ENCODE assay signal across 9 cellular contexts in the genomic region with DNA sequence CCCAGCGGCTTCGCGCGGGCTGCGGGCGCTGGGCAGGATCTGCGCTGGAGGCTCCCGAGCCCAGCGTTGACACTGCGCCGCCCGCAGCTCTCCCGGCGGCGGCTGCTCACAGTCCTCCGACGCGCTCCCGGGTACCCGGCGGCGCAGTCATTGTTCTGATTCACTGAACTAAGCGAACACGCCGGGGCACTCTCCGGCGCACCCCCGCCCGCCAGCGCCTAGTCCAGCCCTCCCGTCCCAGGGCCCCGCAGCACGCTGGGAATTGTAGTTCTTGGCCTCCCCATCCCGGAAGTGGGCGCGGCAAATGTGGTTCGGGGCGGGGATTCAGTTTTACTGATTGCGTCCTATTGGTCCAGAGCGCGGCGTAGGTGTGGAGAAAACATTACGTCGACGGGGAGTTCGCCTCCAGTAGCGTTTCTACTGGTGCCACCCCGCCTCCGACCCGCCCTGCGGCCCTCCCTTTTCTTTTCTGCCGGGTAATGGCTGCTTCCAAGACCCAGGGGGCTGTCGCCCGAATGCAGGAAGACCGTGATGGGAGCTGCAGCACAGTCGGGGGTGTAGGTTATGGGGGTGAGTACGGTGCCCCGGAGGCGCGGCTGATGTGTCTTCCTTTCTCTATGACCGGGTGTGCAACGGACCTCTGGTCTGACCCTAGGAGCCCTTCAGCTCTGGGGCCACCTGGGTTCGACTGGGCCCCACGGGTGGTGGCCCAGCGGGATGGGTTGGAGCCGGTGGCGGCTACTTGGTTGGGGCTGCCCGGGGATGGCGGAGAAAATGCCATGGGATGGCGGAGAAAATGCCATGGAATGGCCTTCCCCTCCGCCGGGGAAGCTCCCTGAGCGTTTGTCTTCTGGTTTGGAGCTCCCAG. TPM values are rescaled to one million over a fixed set of nuclear protein-coding genes. Genes with fewer than 3 reads are reported as not detected.
A peak's percentile ranks its signal among the peaks of the same experiment; 100 is the strongest.
DNase-seq lines count a peak whose midpoint lies in the region; ATAC-seq, FAIRE-seq and TF ChIP-seq lines count a peak whose summit lies in the region.
"Had no signal": no experiment of that assay in that cellular context is flagged by ENCODE, and none has a peak within 500 bp of the region (broad histone marks: within the 10 kb centered on the region; RNA-seq: fewer than 3 reads in every experiment).

A gene with protein sequence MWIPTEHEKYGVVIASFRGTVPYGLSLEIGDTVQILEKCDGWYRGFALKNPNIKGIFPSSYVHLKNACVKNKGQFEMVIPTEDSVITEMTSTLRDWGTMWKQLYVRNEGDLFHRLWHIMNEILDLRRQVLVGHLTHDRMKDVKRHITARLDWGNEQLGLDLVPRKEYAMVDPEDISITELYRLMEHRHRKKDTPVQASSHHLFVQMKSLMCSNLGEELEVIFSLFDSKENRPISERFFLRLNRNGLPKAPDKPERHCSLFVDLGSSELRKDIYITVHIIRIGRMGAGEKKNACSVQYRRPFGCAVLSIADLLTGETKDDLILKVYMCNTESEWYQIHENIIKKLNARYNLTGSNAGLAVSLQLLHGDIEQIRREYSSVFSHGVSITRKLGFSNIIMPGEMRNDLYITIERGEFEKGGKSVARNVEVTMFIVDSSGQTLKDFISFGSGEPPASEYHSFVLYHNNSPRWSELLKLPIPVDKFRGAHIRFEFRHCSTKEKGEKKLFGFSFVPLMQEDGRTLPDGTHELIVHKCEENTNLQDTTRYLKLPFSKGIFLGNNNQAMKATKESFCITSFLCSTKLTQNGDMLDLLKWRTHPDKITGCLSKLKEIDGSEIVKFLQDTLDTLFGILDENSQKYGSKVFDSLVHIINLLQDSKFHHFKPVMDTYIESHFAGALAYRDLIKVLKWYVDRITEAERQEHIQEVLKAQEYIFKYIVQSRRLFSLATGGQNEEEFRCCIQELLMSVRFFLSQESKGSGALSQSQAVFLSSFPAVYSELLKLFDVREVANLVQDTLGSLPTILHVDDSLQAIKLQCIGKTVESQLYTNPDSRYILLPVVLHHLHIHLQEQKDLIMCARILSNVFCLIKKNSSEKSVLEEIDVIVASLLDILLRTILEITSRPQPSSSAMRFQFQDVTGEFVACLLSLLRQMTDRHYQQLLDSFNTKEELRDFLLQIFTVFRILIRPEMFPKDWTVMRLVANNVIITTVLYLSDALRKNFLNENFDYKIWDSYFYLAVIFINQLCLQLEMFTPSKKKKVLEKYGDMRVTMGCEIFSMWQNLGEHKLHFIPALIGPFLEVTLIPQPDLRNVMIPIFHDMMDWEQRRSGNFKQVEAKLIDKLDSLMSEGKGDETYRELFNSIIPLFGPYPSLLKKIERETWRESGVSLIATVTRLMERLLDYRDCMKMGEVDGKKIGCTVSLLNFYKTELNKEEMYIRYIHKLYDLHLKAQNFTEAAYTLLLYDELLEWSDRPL (N-terminal part only) (minus strand): TSS at position 162 of the 868 bp plus-strand sequence. CDS start 261 bp downstream, outside the sequence.
ZNF277 (plus strand) TSS at position 458 of the 868 bp plus-strand sequence; CDS start at position 480, 22 bp downstream.

- DNase-seq in AML-193 (lab: John Stamatoyannopoulos, UW) (peak; percentile 94 to 95), NCI-H446 treated with DMSO at 0.1 percent for 48 hours (lab: John Stamatoyannopoulos, UW) (peak; percentile 97), cerebellum (ENCODE audit: low spot score) (peak; percentile 97), keratinocyte (ENCODE audit: low read depth, low spot score) (peak; percentile 77)
- peak; percentile 99 for DNase-seq in activated CD4-positive, CD25-positive, alpha-beta regulatory T cell treated with anti-CD3 and anti-CD28 coated beads, Interleukin-2, amount 50 U/mL, for 72 hours
- DNase-seq in stimulated activated CD4-positive, alpha-beta T cell treated with anti-CD3 and anti-CD28 coated beads, Interleukin-12 subunit alpha, Interleukin-12 subunit beta, amount 100 ng/mL, for 48 hours (ENCODE audit: low read depth in 2 of 3, low spot score in 1 of 3): peak; percentile 98 to 99 (median 99)

- H3K36me3 ChIP-seq in keratinocyte (ENCODE audit: control insufficient read depth in 2 of 2, extremely low read depth in 1 of 2, insufficient read depth in 2 of 2, low read length in 2 of 2): no peaks in the 10 kb centered on the region

- H3K27me3 ChIP-seq in keratinocyte (ENCODE audit: control insufficient read depth, extremely low read depth, insufficient read depth, low read length): no peaks in the 10 kb centered on the region

- H4K20me1 ChIP-seq in keratinocyte (ENCODE audit: control insufficient read depth, extremely low read depth, insufficient read depth, low read length): no peaks in the 10 kb centered on the region

- dilution Hi-C loops in keratinocyte (cut with MboI; ENCODE audit: extremely low pct_ligation_motif_present, low sequenced_read_pairs): no loop called here

- H3K4me1 ChIP-seq in keratinocyte (ENCODE audit: control insufficient read depth, extremely low read depth, insufficient read depth, low read length): peaks cover 13% of the 10 kb centered on the region

- peak within 1 kb of the TSS; percentile 78 for H3K27ac ChIP-seq in keratinocyte (ENCODE audit: control insufficient read depth, insufficient read depth, low read length)

- FAIRE-seq in keratinocyte (lab: Jason Lieb, UNC): no peak
- FAIRE-seq: colon had no signal

- peak within 1 kb of the TSS; percentile 89 for H3K9ac ChIP-seq in keratinocyte (ENCODE audit: control insufficient read depth, extremely low read depth, insufficient read depth, low read length)

- peak in 1 of 3 experiments; percentile 20 for TF ChIP-seq CTCF in keratinocyte (optimal IDR thresholded peaks at IDR 0.05 in 1 of 3, IDR thresholded peaks at IDR 0.05 in 1 of 3, conservative IDR thresholded peaks at IDR 0.05 in 1 of 3; ENCODE audit: extremely low read depth in 1 of 3, insufficient read depth in 2 of 3, low read length in 3 of 3)

- H3K4me2 ChIP-seq in keratinocyte (ENCODE audit: control insufficient read depth, extremely low read depth, insufficient read depth, low read depth, low read length): peak within 1 kb of the TSS; percentile 80

- peaks cover 81% of the 10 kb centered on the region for H3K79me2 ChIP-seq in keratinocyte (ENCODE audit: control insufficient read depth, insufficient read depth, low read length)

- peak; percentile 97 for ATAC-seq in HG03378 (IDR thresholded peaks at IDR 0.05; ENCODE audit: unreplicated experiment)

- peak within 1 kb of the TSS; percentile 65 to 98 (median 88) for H3K4me3 ChIP-seq in keratinocyte (ENCODE audit: control insufficient read depth in 2 of 3, extremely low read depth in 1 of 3, insufficient read depth in 2 of 3, low read depth in 1 of 3, low read length in 3 of 3)

- peak within 1 kb of the TSS; percentile 94 for H2AFZ ChIP-seq in keratinocyte (ENCODE audit: control insufficient read depth, low read length)

- H3K9me3 ChIP-seq in keratinocyte (ENCODE audit: control insufficient read depth, low read depth, low read length): no peaks in the 10 kb centered on the region

- TF ChIP-seq POLR2A in GM19099 (IDR thresholded peaks at IDR 0.05; ENCODE audit: extremely low read depth, insufficient read length, low read depth): peak; percentile 41

- H3K9me1 ChIP-seq in keratinocyte (ENCODE audit: control insufficient read depth, extremely low read depth, insufficient read depth, low read length): no peaks in the 10 kb centered on the region

RNA-seq across cellular contexts. Expression of the first gene that starts in this region (rescaled TPM):
- total RNA-seq in cerebellum: 99.4 TPM
- 6.2 to 18.9 TPM (median 13.9 TPM) in 3 replicates for polyA plus RNA-seq in keratinocyte
- polyA plus RNA-seq in keratinocyte (2011; ENCODE audit: low read depth): 11.2 TPM
- 5.1 and 6.2 TPM in 2 replicates for polyA plus RNA-seq in keratinocyte (2011; cell fraction: cytosol; rRNA removed)
- 15.0 and 20.8 TPM in 2 replicates for polyA plus RNA-seq in keratinocyte (2011; cell fraction: nucleus; rRNA removed)
- 1.5 and 12.2 TPM in 2 replicates for polyA plus RNA-seq in keratinocyte (2012; ENCODE audit: low replicate concordance)
- polyA minus RNA-seq in keratinocyte: 16.6 to 61.7 TPM (median 17.1 TPM) in 3 replicates
- 10.4 TPM for polyA minus RNA-seq in keratinocyte (2011; cell fraction: cytosol; rRNA and poly(A)+ RNA removed)
- polyA minus RNA-seq in keratinocyte (2011; cell fraction: nucleus; rRNA and poly(A)+ RNA removed): 31.2 and 76.5 TPM in 2 replicates

RNA-seq across cellular contexts. Expression of gene ZNF277, which starts in this region (rescaled TPM):
- 38.2 TPM for total RNA-seq in cerebellum
- 13.2 to 20.2 TPM (median 14.3 TPM) in 3 replicates for polyA plus RNA-seq in keratinocyte
- polyA plus RNA-seq in keratinocyte (2011; ENCODE audit: low read depth): 53.8 TPM
- polyA plus RNA-seq in keratinocyte (2011; cell fraction: cytosol; rRNA removed): 14.5 and 21.6 TPM in 2 replicates
- 7.5 and 11.5 TPM in 2 replicates for polyA plus RNA-seq in keratinocyte (2011; cell fraction: nucleus; rRNA removed)
- 15.4 and 28.9 TPM in 2 replicates for polyA plus RNA-seq in keratinocyte (2012; ENCODE audit: low replicate concordance)
- 0.98 to 20.5 TPM (median 13.2 TPM) in 3 replicates for polyA minus RNA-seq in keratinocyte
- 30.3 TPM for polyA minus RNA-seq in keratinocyte (2011; cell fraction: cytosol; rRNA and poly(A)+ RNA removed)
- 13.2 and 19.5 TPM in 2 replicates for polyA minus RNA-seq in keratinocyte (2011; cell fraction: nucleus; rRNA and poly(A)+ RNA removed)

Comparison
In these comparisons a context has a peak if more than half of its experiments do, and no peak if none do; other contexts are left out.
1. Peak in every context shown above with its lines: DNase-seq, ATAC-seq, H3K4me3 ChIP-seq and H3K27ac ChIP-seq.